20 cellular contexts compared by ENCODE assay signal in genomic region chr17:59666235-59666634, GRCh38. TPM values are rescaled to one million over a fixed set of nuclear protein-coding genes. Genes with fewer than 3 reads are reported as not detected.
DNase-seq lines count a peak whose midpoint lies in the region; ATAC-seq and TF ChIP-seq lines count a peak whose summit lies in the region.
"Had no signal": no experiment of that assay in that cellular context is flagged by ENCODE, and none has a peak within 500 bp of the region (broad histone marks: within the 10 kb centered on the region; RNA-seq: fewer than 3 reads in every experiment).

No MANE protein-coding gene starts in this region.

- TF ChIP-seq CTCF in HCT116 (IDR thresholded peaks at IDR 0.05 in 2 of 3, conservative IDR thresholded peaks at IDR 0.05 in 1 of 3; ENCODE audit: borderline replicate concordance in 1 of 3, insufficient read depth in 1 of 3, low read depth in 2 of 3, low read length in 2 of 3) (no peak), RWPE2 (IDR thresholded peaks at IDR 0.05; ENCODE audit: poor library complexity, severe bottlenecking) (no peak), progenitor cell of endocrine pancreas (IDR thresholded peaks at IDR 0.05; ENCODE audit: unreplicated experiment) (no peak)

- H3K9me3 ChIP-seq in HCT116 (ENCODE audit: control insufficient read depth in 1 of 2, insufficient read depth in 1 of 2, low read depth in 1 of 2, low read length in 2 of 2) (no peaks in the 10 kb centered on the region), RWPE2 (ENCODE audit: severe bottlenecking) (no peaks in the 10 kb centered on the region)
- H3K9me3 ChIP-seq: SJCRH30, stomach, uterus had no signal

- H2AFZ ChIP-seq in HCT116 (ENCODE audit: low read depth, low read length, poor library complexity, severe bottlenecking), result no peak overlapping the region

- peaks cover 25 to 50% of the 10 kb centered on the region in 2 experiments for H3K4me1 ChIP-seq in HCT116 (ENCODE audit: control insufficient read depth in 1 of 2, insufficient read depth in 2 of 2, low read length in 2 of 2)
- peaks cover 54% of the 10 kb centered on the region for H3K4me1 ChIP-seq in RWPE2 (ENCODE audit: insufficient read depth, poor library complexity, severe bottlenecking)
- H3K4me1 ChIP-seq: SJCRH30, uterus had no signal

- H3K27ac ChIP-seq in HCT116 (ENCODE audit: low read depth, low read length) (peak overlapping the region; percentile 2; the same call in 1 of the 2 replicates), RWPE2 (ENCODE audit: poor library complexity, severe bottlenecking) (peak overlapping the region; percentile 83)
- H3K27ac ChIP-seq: SJCRH30, stomach, uterus had no signal

- POLR2A ChIA-PET in HCT116 (lab: Charles Lee), result no interaction called here

- no peaks in the 10 kb centered on the region for H3K9me3 Mint-ChIP-seq in activated CD4-positive, alpha-beta T cell treated with anti-CD3 and anti-CD28 coated beads, Interleukin-2, amount 10 ng/mL, durations not matched to agents 24 days and 14 days
- no peaks in the 10 kb centered on the region for H3K9me3 Mint-ChIP-seq in progenitor cell of endocrine pancreas (ENCODE audit: low read depth)
- H3K9me3 Mint-ChIP-seq: natural killer cell treated with Interleukin-12 subunit alpha and Interleukin-12 subunit beta and Interleukin-15 and Interleukin-18, amount 100 ng/mL, for 72 hours; T-helper 2 cell treated with Interferon-gamma antibody and Interleukin-4, amounts not matched to agents 5 μg/mL and 100 μg/mL, for 36 hours had no signal

- H3K4me3 ChIP-seq in HCT116 (replicated peaks in 1 of 2; ENCODE audit: low read depth in 1 of 2, low read length in 2 of 2) (no peak overlapping the region), RWPE2 (ENCODE audit: severe bottlenecking) (no peak overlapping the region)
- H3K4me3 ChIP-seq: lung, SJCRH30, stomach, uterus had no signal

- no peak overlapping the region for H3K27ac Mint-ChIP-seq in activated CD4-positive, alpha-beta T cell treated with anti-CD3 and anti-CD28 coated beads, Interleukin-2, amount 10 ng/mL, durations not matched to agents 24 days and 14 days
- no peak overlapping the region for H3K27ac Mint-ChIP-seq in progenitor cell of endocrine pancreas
- H3K27ac Mint-ChIP-seq: natural killer cell treated with Interleukin-12 subunit alpha and Interleukin-12 subunit beta and Interleukin-15 and Interleukin-18, amount 100 ng/mL, for 72 hours; T-helper 2 cell treated with Interferon-gamma antibody and Interleukin-4, amounts not matched to agents 5 μg/mL and 100 μg/mL, for 36 hours had no signal

- H3K36me3 ChIP-seq in HCT116 (ENCODE audit: control insufficient read depth in 1 of 2, insufficient read depth in 2 of 2, low read length in 2 of 2) (peaks cover 78 to 81% of the 10 kb centered on the region in 2 experiments), RWPE2 (ENCODE audit: low read depth) (peaks cover 95% of the 10 kb centered on the region)
- H3K36me3 ChIP-seq: uterus had no signal

- TF ChIP-seq RAD21 in HCT116 (IDR thresholded peaks at IDR 0.05; ENCODE audit: low read depth), result no peak

- RAD21 ChIA-PET in HCT116 (lab: Charles Lee; ENCODE audit: low non-redundant PET in 1 of 2, low total read pairs in 2 of 2, uncharacterized antibody in 2 of 2, unreplicated experiment in 2 of 2), result no interaction called here

- no peak overlapping the region for H3K4me3 Mint-ChIP-seq in activated CD4-positive, alpha-beta T cell treated with anti-CD3 and anti-CD28 coated beads, Interleukin-2, amount 10 ng/mL, durations not matched to agents 24 days and 14 days
- no peak overlapping the region for H3K4me3 Mint-ChIP-seq in progenitor cell of endocrine pancreas (ENCODE audit: low read depth)
- H3K4me3 Mint-ChIP-seq: natural killer cell treated with Interleukin-12 subunit alpha and Interleukin-12 subunit beta and Interleukin-15 and Interleukin-18, amount 100 ng/mL, for 72 hours; T-helper 2 cell treated with Interferon-gamma antibody and Interleukin-4, amounts not matched to agents 5 μg/mL and 100 μg/mL, for 36 hours had no signal

- no peaks in the 10 kb centered on the region for H3K9me2 ChIP-seq in HCT116 (ENCODE audit: insufficient read depth)

- DNase-seq in A172 (ENCODE audit: low spot score) (peak; percentile 42), HCT116 (ENCODE audit: low read depth, low spot score) (no peak), RWPE2 (ENCODE audit: low spot score) (no peak), glomerular visceral epithelial cell (ENCODE audit: extremely low spot score) (peak; percentile 28), progenitor cell of endocrine pancreas (ENCODE audit: low spot score, unreplicated experiment) (no peak)
- DNase-seq in activated CD4-positive, alpha-beta T cell treated with anti-CD3 and anti-CD28 coated beads, Interleukin-2, amount 10 ng/mL, durations not matched to agents 24 days and 14 days, result no peak
- DNase-seq: activated effector memory CD4-positive, alpha-beta T cell treated with Interleukin-2 at 50 U/mL for 16 hours; amygdala; COR-L47; EL; SJCRH30; stimulated activated CD4-positive, alpha-beta T cell treated with anti-CD3 and anti-CD28 coated beads, Interleukin-15, amount 100 ng/mL, for 24 hours; stomach; uterus had no signal

- TF ChIP-seq POLR2A in HCT116 (IDR thresholded peaks at IDR 0.05; ENCODE audit: borderline replicate concordance, extremely low read depth, insufficient read depth, insufficient read length), result no peak

- intact Hi-C loops in HCT116 (cut with micrococcal nuclease), result no loop called here
- intact Hi-C loops in activated CD4-positive, alpha-beta T cell treated with anti-CD3 and anti-CD28 coated beads, Interleukin-2, amount 10 ng/mL, durations not matched to agents 24 days and 14 days (cut with micrococcal nuclease), result no loop called here

- peaks cover 23% of the 10 kb centered on the region for H3K4me1 Mint-ChIP-seq in activated CD4-positive, alpha-beta T cell treated with anti-CD3 and anti-CD28 coated beads, Interleukin-2, amount 10 ng/mL, durations not matched to agents 24 days and 14 days
- H3K4me1 Mint-ChIP-seq in progenitor cell of endocrine pancreas (ENCODE audit: low read depth), result peaks cover 1% of the 10 kb centered on the region

- CTCF ChIA-PET in HCT116 (lab: Charles Lee), result no interaction called here

- peaks cover 4% of the 10 kb centered on the region; the same call in 1 of the 2 replicates for H4K20me1 ChIP-seq in HCT116 (ENCODE audit: insufficient read depth)

- H3K79me2 ChIP-seq in HCT116 (ENCODE audit: insufficient read depth, low read length), result peaks cover 92% of the 10 kb centered on the region

- peaks cover 65% of the 10 kb centered on the region for H3K36me3 Mint-ChIP-seq in activated CD4-positive, alpha-beta T cell treated with anti-CD3 and anti-CD28 coated beads, Interleukin-2, amount 10 ng/mL, durations not matched to agents 24 days and 14 days (ENCODE audit: low read depth)
- peaks cover 12% of the 10 kb centered on the region for H3K36me3 Mint-ChIP-seq in progenitor cell of endocrine pancreas (ENCODE audit: insufficient read depth)

- no peak overlapping the region for H3K9ac ChIP-seq in HCT116 (ENCODE audit: low read length)

- H3K4me2 ChIP-seq in HCT116 (ENCODE audit: low read length), result no peak overlapping the region

- ATAC-seq in HCT116 (no peak), RWPE2 (ENCODE audit: low read depth) (0 out of 3 replicates have a peak, but pooled peaks have one; percentile 28), HG03045 (IDR thresholded peaks at IDR 0.05; ENCODE audit: unreplicated experiment) (no peak), HG03520 (IDR thresholded peaks at IDR 0.05; ENCODE audit: unreplicated experiment) (no peak)
- ATAC-seq: activated CD4-positive, CD25-positive, alpha-beta regulatory T cell treated with anti-CD3 and anti-CD28 coated beads, Interleukin-2, amount 50 U/mL, for 24 hours had no signal

- no peaks in the 10 kb centered on the region for H3K27me3 Mint-ChIP-seq in activated CD4-positive, alpha-beta T cell treated with anti-CD3 and anti-CD28 coated beads, Interleukin-2, amount 10 ng/mL, durations not matched to agents 24 days and 14 days
- H3K27me3 Mint-ChIP-seq in progenitor cell of endocrine pancreas, result no peaks in the 10 kb centered on the region
- H3K27me3 Mint-ChIP-seq: natural killer cell treated with Interleukin-12 subunit alpha and Interleukin-12 subunit beta and Interleukin-15 and Interleukin-18, amount 100 ng/mL, for 72 hours had no signal

- H3K27me3 ChIP-seq in HCT116 (ENCODE audit: insufficient read depth, low read length) (no peaks in the 10 kb centered on the region), RWPE2 (ENCODE audit: insufficient read depth, poor library complexity, severe bottlenecking) (no peaks in the 10 kb centered on the region)
- H3K27me3 ChIP-seq: SJCRH30, stomach, uterus had no signal

- no TSS peak for BruUV-seq in HCT116 (replicated peaks; lab: Mats Ljungman, UMichigan)

RNA-seq across cellular contexts. Expression of gene PTRH2, which starts 41.0 kb away (rescaled TPM):
- total RNA-seq in A172 (2014; rRNA removed; shearing (Covaris generic)), result 51.7 and 60.5 TPM in 2 replicates
- total RNA-seq in HCT116 (2021; ENCODE audit: unreplicated experiment) (59.6 TPM), progenitor cell of endocrine pancreas (19.2 and 23.8 TPM in 2 replicates)
- 66.3 and 70.0 TPM in 2 replicates for polyA plus RNA-seq in HCT116 (2012)
- total RNA-seq in activated CD4-positive, alpha-beta T cell treated with anti-CD3 and anti-CD28 coated beads, Interleukin-2, amount 10 ng/mL, durations not matched to agents 24 days and 14 days, result 49.0 and 50.3 TPM in 2 replicates

RNA-seq across cellular contexts. Expression of gene VMP1, which starts 41.2 kb away (rescaled TPM):
- total RNA-seq in A172 (2014; rRNA removed; shearing (Covaris generic)), result 345 and 392 TPM in 2 replicates
- 366 TPM for total RNA-seq in HCT116 (2021; ENCODE audit: unreplicated experiment)
- 92.7 and 130 TPM in 2 replicates for polyA plus RNA-seq in HCT116 (2012)
- 417 and 422 TPM in 2 replicates for total RNA-seq in activated CD4-positive, alpha-beta T cell treated with anti-CD3 and anti-CD28 coated beads, Interleukin-2, amount 10 ng/mL, durations not matched to agents 24 days and 14 days
- 162 and 177 TPM in 2 replicates for total RNA-seq in progenitor cell of endocrine pancreas

RNA-seq across cellular contexts. Expression of gene CLTC, which starts 46.5 kb away (rescaled TPM):
- total RNA-seq in A172 (2014; rRNA removed; shearing (Covaris generic)), result 362 and 373 TPM in 2 replicates
- 351 TPM for total RNA-seq in HCT116 (2021; ENCODE audit: unreplicated experiment)
- polyA plus RNA-seq in HCT116 (2012), result 165 TPM in 2 replicates
- 187 and 190 TPM in 2 replicates for total RNA-seq in activated CD4-positive, alpha-beta T cell treated with anti-CD3 and anti-CD28 coated beads, Interleukin-2, amount 10 ng/mL, durations not matched to agents 24 days and 14 days
- 185 and 195 TPM in 2 replicates for total RNA-seq in progenitor cell of endocrine pancreas

Comparison
In these comparisons a context has a peak if more than half of its experiments do, and no peak if none do; other contexts are left out.
1. DNase-seq: peak in A172 (single experiment) and glomerular visceral epithelial cell (single experiment); none in HCT116 (single experiment), RWPE2 (single experiment), activated CD4-positive, alpha-beta T cell treated with anti-CD3 and anti-CD28 coated beads, Interleukin-2, amount 10 ng/mL, durations not matched to agents 24 days and 14 days (single experiment) and progenitor cell of endocrine pancreas (single experiment).